23 cellular contexts compared by ENCODE assay signal in genomic region chr14:44453433-44454171, GRCh38. TPM values are rescaled to one million over a fixed set of nuclear protein-coding genes. Genes with fewer than 3 reads are reported as not detected.
DNase-seq lines count a peak whose midpoint lies in the region; ATAC-seq and TF ChIP-seq lines count a peak whose summit lies in the region.
"Had no signal": no experiment of that assay in that cellular context is flagged by ENCODE, and none has a peak within 500 bp of the region (broad histone marks: within the 10 kb centered on the region; RNA-seq: fewer than 3 reads in every experiment).

No MANE protein-coding gene starts in this region.

- H3K4me1 Mint-ChIP-seq in chondrocyte (ENCODE audit: low read depth): no peaks in the 10 kb centered on the region
- H3K4me1 Mint-ChIP-seq: activated T-helper 17 cell treated with anti-CD3 and anti-CD28 coated beads, Interleukin-2, amount 50 U/mL, for 72 hours; stimulated activated memory B cell treated with anti-CD40 and anti-IgM and Interleukin-4, amounts not matched to agents 10 μg/mL and 1 μg/mL and 100 μg/mL, for 72 hours had no signal

- no peak overlapping the region for H3K4me3 Mint-ChIP-seq in chondrocyte (ENCODE audit: unreplicated experiment)
- H3K4me3 Mint-ChIP-seq: activated CD8-positive, alpha-beta T cell treated with anti-CD3 and anti-CD28 coated beads, Interleukin-2, amount 10 ng/mL, durations not matched to agents 7 days and 5 days; activated T-helper 17 cell treated with anti-CD3 and anti-CD28 coated beads, Interleukin-2, amount 50 U/mL, for 72 hours; nephron progenitor cell; stimulated activated memory B cell treated with anti-CD40 and anti-IgM and Interleukin-4, amounts not matched to agents 10 μg/mL and 1 μg/mL and 100 μg/mL, for 72 hours had no signal

- TF ChIP-seq CTCF in RWPE2 (IDR thresholded peaks at IDR 0.05; ENCODE audit: poor library complexity, severe bottlenecking): no peak
- no peak for TF ChIP-seq CTCF in chondrocyte (IDR thresholded peaks at IDR 0.05)
- TF ChIP-seq CTCF in ovary (IDR thresholded peaks at IDR 0.05): no peak

- in situ Hi-C loops in KBM-7 (cut with MboI; ENCODE audit: low pct_unique_long_range_greater_than_20kb, low sequenced_read_pairs): no loop called here

- peaks cover 32% of the 10 kb centered on the region for H3K9me3 Mint-ChIP-seq in chondrocyte (ENCODE audit: low read depth)

- H3K9me3 ChIP-seq in RWPE2 (ENCODE audit: severe bottlenecking) (no peaks in the 10 kb centered on the region), ovary (no peaks in the 10 kb centered on the region)
- H3K9me3 ChIP-seq: BE2C had no signal

- no peaks in the 10 kb centered on the region for H3K36me3 Mint-ChIP-seq in chondrocyte (ENCODE audit: low read depth)
- H3K36me3 Mint-ChIP-seq: stimulated activated memory B cell treated with anti-CD40 and anti-IgM and Interleukin-4, amounts not matched to agents 10 μg/mL and 1 μg/mL and 100 μg/mL, for 72 hours had no signal

- TF ChIP-seq EP300 in ovary (IDR thresholded peaks at IDR 0.05): no peak

- ATAC-seq in HG03280 (IDR thresholded peaks at IDR 0.05; ENCODE audit: unreplicated experiment): peak; percentile 83
- ATAC-seq in RWPE2 (ENCODE audit: low read depth): peak; percentile 35; the same call in 1 of the 3 replicates
- ATAC-seq: activated CD8-positive, alpha-beta T cell treated with anti-CD3 and anti-CD28 coated beads, Interleukin-2, amount 10 ng/mL, durations not matched to agents 7 days and 5 days; activated T-helper 17 cell treated with anti-CD3 and anti-CD28 coated beads, Interleukin-2, amount 50 U/mL, for 72 hours; HCT116; heart right ventricle; psoas muscle; stimulated activated memory B cell treated with anti-CD40 and anti-IgM and Interleukin-4, amounts not matched to agents 10 μg/mL and 1 μg/mL and 100 μg/mL, for 72 hours had no signal

- intact Hi-C loops in ovary (cut with DNase I): no loop called here

- no peak overlapping the region for H3K4me3 ChIP-seq in RWPE2 (ENCODE audit: severe bottlenecking)
- no peak overlapping the region for H3K4me3 ChIP-seq in ovary
- H3K4me3 ChIP-seq: heart right ventricle, PC-9, psoas muscle had no signal

- H3K4me1 ChIP-seq in RWPE2 (ENCODE audit: insufficient read depth, poor library complexity, severe bottlenecking) (no peaks in the 10 kb centered on the region), ovary (ENCODE audit: insufficient read depth) (no peaks in the 10 kb centered on the region)
- H3K4me1 ChIP-seq: BE2C, heart right ventricle, psoas muscle had no signal

- no peak overlapping the region for H3K27ac ChIP-seq in RWPE2 (ENCODE audit: poor library complexity, severe bottlenecking)
- no peak overlapping the region for H3K27ac ChIP-seq in ovary
- H3K27ac ChIP-seq: heart right ventricle, PC-9, psoas muscle had no signal

- WGBS in ovary, 3 donors: 83 to 90% (median 85%) methylated on average over 6 of the region's 6 CpGs

- DNase-seq in DMS53 (lab: John Stamatoyannopoulos, UW) (peak; percentile 85), NCI-H226 (peak; percentile 15), RWPE2 (ENCODE audit: low spot score) (no peak), HuH-7.5 (ENCODE audit: low spot score) (no peak), chondrocyte (ENCODE audit: low spot score) (no peak), KBM-7 (no peak), ovary (no peak)
- DNase-seq: activated CD8-positive, alpha-beta T cell treated with anti-CD3 and anti-CD28 coated beads, Interleukin-2, amount 10 ng/mL, durations not matched to agents 7 days and 5 days; BE2C; effector CD4-positive, alpha-beta T cell; heart right ventricle; islet precursor cell; mesendoderm; nephron progenitor cell; psoas muscle; SW 1271; trophoblast cell had no signal

- no peak overlapping the region for H3K27ac Mint-ChIP-seq in chondrocyte (ENCODE audit: unreplicated experiment)
- H3K27ac Mint-ChIP-seq: activated CD8-positive, alpha-beta T cell treated with anti-CD3 and anti-CD28 coated beads, Interleukin-2, amount 10 ng/mL, durations not matched to agents 7 days and 5 days; activated T-helper 17 cell treated with anti-CD3 and anti-CD28 coated beads, Interleukin-2, amount 50 U/mL, for 72 hours; nephron progenitor cell; stimulated activated memory B cell treated with anti-CD40 and anti-IgM and Interleukin-4, amounts not matched to agents 10 μg/mL and 1 μg/mL and 100 μg/mL, for 72 hours had no signal

- H3K27me3 ChIP-seq in RWPE2 (ENCODE audit: insufficient read depth, poor library complexity, severe bottlenecking): no peaks in the 10 kb centered on the region
- H3K27me3 ChIP-seq in ovary: no peaks in the 10 kb centered on the region
- H3K27me3 ChIP-seq: BE2C, heart right ventricle had no signal

- no peaks in the 10 kb centered on the region for H3K27me3 Mint-ChIP-seq in chondrocyte (ENCODE audit: low read depth)
- H3K27me3 Mint-ChIP-seq: activated T-helper 17 cell treated with anti-CD3 and anti-CD28 coated beads, Interleukin-2, amount 50 U/mL, for 72 hours; stimulated activated memory B cell treated with anti-CD40 and anti-IgM and Interleukin-4, amounts not matched to agents 10 μg/mL and 1 μg/mL and 100 μg/mL, for 72 hours had no signal

- H3K36me3 ChIP-seq in RWPE2 (ENCODE audit: low read depth) (no peaks in the 10 kb centered on the region), ovary (no peaks in the 10 kb centered on the region)
- H3K36me3 ChIP-seq: BE2C, heart right ventricle had no signal

- TF ChIP-seq POLR2A in ovary (IDR thresholded peaks at IDR 0.05): no peak

RNA-seq across cellular contexts. Expression of gene FSCB, which starts 53.5 kb away (rescaled TPM):
- not detected in 3 replicates for total RNA-seq in chondrocyte
- total RNA-seq in ovary: under 1 TPM in 3 of 7 donors, not detected in 4; 0.10 to 0.15 (median 0.11) TPM
- not detected for polyA plus RNA-seq in ovary
- total RNA-seq: activated CD8-positive, alpha-beta T cell treated with anti-CD3 and anti-CD28 coated beads, Interleukin-2, amount 10 ng/mL, durations not matched to agents 7 days and 5 days; activated T-helper 17 cell treated with anti-CD3 and anti-CD28 coated beads, Interleukin-2, amount 50 U/mL, for 72 hours; cardiac septum; heart right ventricle; PC-9; psoas muscle had no signal
- polyA plus RNA-seq: heart right ventricle, psoas muscle had no signal

Comparison
In these comparisons a context has a peak if more than half of its experiments do, and no peak if none do; other contexts are left out.
1. DNase-seq: peak in DMS53 (single experiment) and NCI-H226 (single experiment); none in RWPE2 (single experiment), HuH-7.5 (single experiment), chondrocyte (single experiment), KBM-7 (single experiment) and ovary (0 of 5).